ENCODE assay signal across 9 cellular contexts in the genomic region with DNA sequence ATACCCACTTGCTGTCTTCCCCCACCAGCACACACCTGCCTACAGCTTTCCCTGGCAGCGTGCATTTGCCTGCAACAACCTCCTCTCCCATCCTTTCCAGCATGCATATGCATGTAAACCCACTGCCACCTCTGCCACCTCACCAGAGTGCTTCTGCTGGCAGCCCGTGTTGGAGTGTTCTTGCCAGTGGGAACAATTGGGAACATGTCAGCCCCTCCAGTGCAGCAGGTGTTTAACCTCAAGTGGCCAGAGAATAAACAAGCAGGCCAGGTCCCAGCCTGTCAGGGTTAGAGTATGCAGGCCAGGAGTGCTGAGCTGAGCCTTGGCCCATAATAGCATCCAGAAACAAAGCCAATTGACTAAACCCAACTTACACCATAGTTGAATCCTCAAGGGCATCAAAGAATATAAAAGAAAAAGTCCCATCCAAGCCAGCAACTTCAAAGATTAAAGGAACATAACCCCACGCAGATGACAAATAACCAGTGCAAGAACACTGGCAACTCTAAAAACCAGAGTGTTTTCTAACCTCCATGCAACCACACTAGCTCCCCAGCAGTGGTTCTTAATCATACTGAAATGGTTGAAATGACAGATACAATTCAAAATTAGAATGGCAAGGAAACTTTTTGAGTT.
DNase-seq lines count a peak whose midpoint lies in the region; ATAC-seq lines count a peak whose summit lies in the region.
"Had no signal": no experiment of that assay in that cellular context is flagged by ENCODE, and none has a peak within 500 bp of the region (broad histone marks: within the 10 kb centered on the region; RNA-seq: fewer than 3 reads in every experiment).

No MANE protein-coding gene starts in this region.

- no peak overlapping the region for H3K4me3 Mint-ChIP-seq in activated naive CD4-positive, alpha-beta T cell treated with anti-CD3 and anti-CD28 coated beads for 36 hours
- peak overlapping the region; percentile 39 for H3K4me3 Mint-ChIP-seq in stimulated activated effector memory CD8-positive, alpha-beta T cell treated with anti-CD3 and anti-CD28 coated beads, Interleukin-12 subunit alpha, Interleukin-12 subunit beta, amount 100 ng/mL, for 72 hours

- intact Hi-C loops in activated naive CD4-positive, alpha-beta T cell treated with anti-CD3 and anti-CD28 coated beads for 36 hours (cut with micrococcal nuclease), result loop anchor here (1.0 to 5.0 kb wide), 3 partner anchors 223 to 1214 kb away; partner anchors contain the start of gene CITED2

- no peaks in the 10 kb centered on the region for H3K36me3 Mint-ChIP-seq in activated naive CD4-positive, alpha-beta T cell treated with anti-CD3 and anti-CD28 coated beads for 36 hours (ENCODE audit: low read depth)
- H3K36me3 Mint-ChIP-seq in stimulated activated effector memory CD8-positive, alpha-beta T cell treated with anti-CD3 and anti-CD28 coated beads, Interleukin-12 subunit alpha, Interleukin-12 subunit beta, amount 100 ng/mL, for 72 hours, result no peaks in the 10 kb centered on the region

- DNase-seq in activated naive CD4-positive, alpha-beta T cell treated with anti-CD3 and anti-CD28 coated beads for 36 hours, result peak; percentile 24
- DNase-seq in activated naive CD4-positive, alpha-beta T cell treated with anti-CD3 and anti-CD28 coated beads, Interleukin-2, amount 50 U/mL, for 16 hours, result no peak
- peak; percentile 2 for DNase-seq in NCI-H1092 (lab: John Stamatoyannopoulos, UW)
- peak in 1 of 2 donors; percentile 59 for DNase-seq in stimulated activated effector memory CD8-positive, alpha-beta T cell treated with anti-CD3 and anti-CD28 coated beads, Interleukin-12 subunit alpha, Interleukin-12 subunit beta, amount 100 ng/mL, for 72 hours (ENCODE audit: low spot score in 2 of 2)
- no peak for DNase-seq in KBM-7
- DNase-seq in activated CD4-positive, CD25-positive, alpha-beta regulatory T cell treated with anti-CD3 and anti-CD28 coated beads, Interleukin-2, amount 50 U/mL, for 72 hours, result no peak
- no peak for DNase-seq in left lobe of liver (ENCODE audit: low spot score)
- DNase-seq: caudate nucleus had no signal

- no peaks in the 10 kb centered on the region for H3K9me3 Mint-ChIP-seq in activated naive CD4-positive, alpha-beta T cell treated with anti-CD3 and anti-CD28 coated beads for 36 hours
- H3K9me3 Mint-ChIP-seq in stimulated activated effector memory CD8-positive, alpha-beta T cell treated with anti-CD3 and anti-CD28 coated beads, Interleukin-12 subunit alpha, Interleukin-12 subunit beta, amount 100 ng/mL, for 72 hours, result peaks cover 5% of the 10 kb centered on the region

- H3K27ac Mint-ChIP-seq in activated naive CD4-positive, alpha-beta T cell treated with anti-CD3 and anti-CD28 coated beads for 36 hours, result no peak overlapping the region
- peak overlapping the region; percentile 70 for H3K27ac Mint-ChIP-seq in stimulated activated effector memory CD8-positive, alpha-beta T cell treated with anti-CD3 and anti-CD28 coated beads, Interleukin-12 subunit alpha, Interleukin-12 subunit beta, amount 100 ng/mL, for 72 hours

- peaks cover 5% of the 10 kb centered on the region for H3K27me3 Mint-ChIP-seq in activated naive CD4-positive, alpha-beta T cell treated with anti-CD3 and anti-CD28 coated beads for 36 hours (ENCODE audit: low read depth)

- in situ Hi-C loops in KBM-7 (cut with MboI; ENCODE audit: low pct_unique_long_range_greater_than_20kb, low sequenced_read_pairs), result no loop called here

- H3K4me1 Mint-ChIP-seq in activated naive CD4-positive, alpha-beta T cell treated with anti-CD3 and anti-CD28 coated beads for 36 hours (ENCODE audit: low read depth), result peaks cover 7% of the 10 kb centered on the region
- H3K4me1 Mint-ChIP-seq in stimulated activated effector memory CD8-positive, alpha-beta T cell treated with anti-CD3 and anti-CD28 coated beads, Interleukin-12 subunit alpha, Interleukin-12 subunit beta, amount 100 ng/mL, for 72 hours, result peaks cover 26% of the 10 kb centered on the region

- ATAC-seq in HG02571 (IDR thresholded peaks at IDR 0.05; ENCODE audit: unreplicated experiment), result peak; percentile 89
- peak; percentile 98 for ATAC-seq in stimulated activated effector memory CD8-positive, alpha-beta T cell treated with anti-CD3 and anti-CD28 coated beads, Interleukin-12 subunit alpha, Interleukin-12 subunit beta, amount 100 ng/mL, for 72 hours
- no peak for ATAC-seq in left lobe of liver

- CTCF ChIA-PET in activated naive CD4-positive, alpha-beta T cell treated with anti-CD3 and anti-CD28 coated beads for 36 hours (lab: Charles Lee), result no interaction called here

Comparison
In these comparisons a context has a peak if more than half of its experiments do, and no peak if none do; other contexts are left out.
1. DNase-seq: peak in activated naive CD4-positive, alpha-beta T cell treated with anti-CD3 and anti-CD28 coated beads for 36 hours (single experiment) and NCI-H1092 (single experiment); none in activated naive CD4-positive, alpha-beta T cell treated with anti-CD3 and anti-CD28 coated beads, Interleukin-2, amount 50 U/mL, for 16 hours (single experiment), KBM-7 (single experiment), activated CD4-positive, CD25-positive, alpha-beta regulatory T cell treated with anti-CD3 and anti-CD28 coated beads, Interleukin-2, amount 50 U/mL, for 72 hours (single experiment) and left lobe of liver (single experiment).